11 cellular contexts compared by ENCODE assay signal in the genomic region with DNA sequence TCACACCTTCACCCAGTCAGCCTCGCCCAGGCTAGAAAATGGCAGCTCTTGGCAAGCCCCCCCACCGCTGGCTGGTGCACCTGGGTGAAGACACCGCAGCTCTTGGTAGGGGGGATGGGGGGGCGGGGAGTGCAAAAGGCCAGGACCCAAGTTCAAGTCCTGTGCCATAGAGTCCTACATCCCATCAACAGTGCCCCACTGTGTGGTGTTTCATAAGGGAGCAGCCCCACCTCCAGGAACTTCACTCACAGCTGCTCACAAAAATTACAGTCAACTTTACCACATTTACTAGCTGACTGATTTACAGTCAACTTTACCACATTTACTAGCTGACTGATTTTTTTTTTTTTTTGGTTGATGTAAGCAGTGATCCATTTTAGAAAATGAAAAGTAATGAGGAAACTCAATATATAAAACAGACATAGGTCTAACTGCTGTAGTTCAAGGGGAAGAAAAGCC.
DNase-seq lines count a peak whose midpoint lies in the region; ATAC-seq, FAIRE-seq and TF ChIP-seq lines count a peak whose summit lies in the region.
"Had no signal": no experiment of that assay in that cellular context is flagged by ENCODE, and none has a peak within 500 bp of the region (broad histone marks: within the 10 kb centered on the region; RNA-seq: fewer than 3 reads in every experiment).

No MANE protein-coding gene starts in this region.

- no peak for FAIRE-seq in H1 (lab: Jason Lieb, UNC)
- FAIRE-seq: endometrium had no signal

- no peak overlapping the region for H2AFZ ChIP-seq in H1 (ENCODE audit: low read length)

- TF ChIP-seq RAD21 in H1 (IDR thresholded peaks at IDR 0.05 in 1 of 2, conservative IDR thresholded peaks at IDR 0.05 in 1 of 2; ENCODE audit: low read depth in 2 of 2, low read length in 2 of 2) = peak; percentile 41 to 58

- no peaks in the 10 kb centered on the region for H3K4me1 ChIP-seq in H1 (replicated peaks in 1 of 4; ENCODE audit: control insufficient read depth in 3 of 4, insufficient read depth in 4 of 4, low read length in 3 of 4)
- H3K4me1 ChIP-seq: SJCRH30 had no signal

- no peaks in the 10 kb centered on the region for H4K20me1 ChIP-seq in H1 (replicated peaks in 1 of 2; ENCODE audit: control insufficient read depth in 1 of 2, insufficient read depth in 2 of 2, low read length in 2 of 2)

- TF ChIP-seq EP300 in H1 (IDR thresholded peaks at IDR 0.05; ENCODE audit: borderline replicate concordance in 1 of 2, low read depth in 2 of 2, low read length in 2 of 2) = no peak

- H2BK5ac ChIP-seq in H1 (ENCODE audit: low read depth, low read length) = no peak overlapping the region

- in situ Hi-C loops in KBM-7 (cut with MboI; ENCODE audit: low pct_unique_long_range_greater_than_20kb, low sequenced_read_pairs) (no loop called here), brain microvascular endothelial cell (cut with HindIII; ENCODE audit: low pct_ligation_motif_present, low sequenced_read_pairs) (no loop called here)

- no peaks in the 10 kb centered on the region for H3K9me3 ChIP-seq in H1 (ENCODE audit: insufficient read depth in 2 of 2, low read depth in 1 of 2, low read length in 1 of 2)
- H3K9me3 ChIP-seq: SJCRH30 had no signal

- H3K27ac ChIP-seq in H1 (ENCODE audit: low read depth, low read length) (no peak overlapping the region), dorsolateral prefrontal cortex (peak overlapping the region in 8 of 59 donors; percentile 16 to 66 (median 30)), brain microvascular endothelial cell (no peak overlapping the region)
- H3K27ac ChIP-seq: SJCRH30 had no signal

- H3K36me3 ChIP-seq in H1 (ENCODE audit: control insufficient read depth in 2 of 4, insufficient read depth in 4 of 4, low read length in 3 of 4) (no peaks in the 10 kb centered on the region), brain microvascular endothelial cell (replicated peaks) (no peaks in the 10 kb centered on the region)
- H3K36me3 ChIP-seq: SJCRH30 had no signal

- POLR2A ChIA-PET in H1 (lab: Charles Lee; ENCODE audit: partially characterized antibody) = interaction anchor here (1.0 kb wide), 1 partner anchor 10 kb away, joined by 3 read pairs; no protein-coding TSS in a partner anchor

- intact Hi-C loops in dorsolateral prefrontal cortex (cut with DNase I) = no loop called here

- CTCF ChIA-PET in activated CD8-positive, alpha-beta memory T cell treated with anti-CD3 and anti-CD28 coated beads, Interleukin-2, amount 10 ng/mL, durations not matched to agents 7 days and 5 days (lab: Charles Lee) = interaction anchor here (0.6 to 2.7 kb wide), 4 partner anchors 53 to 299 kb away, joined by 3 to 12 read pairs (median 3); no protein-coding TSS in a partner anchor
- CTCF ChIA-PET in H1 (lab: Charles Lee; ENCODE audit: partially characterized antibody) = interaction anchor here (0.6 to 3.3 kb wide), 7 partner anchors 12 to 296 kb away, joined by 3 to 10 read pairs (median 5); no protein-coding TSS in a partner anchor

- H3K4me2 ChIP-seq in H1 (ENCODE audit: insufficient read depth in 1 of 2, low read depth in 2 of 2, low read length in 2 of 2) = no peak overlapping the region

- H3K23ac ChIP-seq in H1 (ENCODE audit: insufficient read length) = no peak overlapping the region

- H2BK12ac ChIP-seq in H1 (ENCODE audit: low read depth, low read length) = no peak overlapping the region

- H3K9me3 Mint-ChIP-seq in activated CD8-positive, alpha-beta memory T cell treated with anti-CD3 and anti-CD28 coated beads, Interleukin-2, amount 10 ng/mL, durations not matched to agents 7 days and 5 days (ENCODE audit: low read depth) = no peaks in the 10 kb centered on the region
- H3K9me3 Mint-ChIP-seq in stimulated activated naive B cell treated with anti-CD40 and anti-IgM and Interleukin-4, amounts not matched to agents 10 μg/mL and 1 μg/mL and 100 μg/mL, for 72 hours = no peaks in the 10 kb centered on the region
- H3K9me3 Mint-ChIP-seq: activated T-cell treated with anti-CD3 and anti-CD28 coated beads, Interleukin-2, amount 50 U/mL, for 24 hours had no signal

- H3K27me3 Mint-ChIP-seq in activated CD8-positive, alpha-beta memory T cell treated with anti-CD3 and anti-CD28 coated beads, Interleukin-2, amount 10 ng/mL, durations not matched to agents 7 days and 5 days = no peaks in the 10 kb centered on the region
- no peaks in the 10 kb centered on the region for H3K27me3 Mint-ChIP-seq in stimulated activated naive B cell treated with anti-CD40 and anti-IgM and Interleukin-4, amounts not matched to agents 10 μg/mL and 1 μg/mL and 100 μg/mL, for 72 hours
- H3K27me3 Mint-ChIP-seq: activated T-cell treated with anti-CD3 and anti-CD28 coated beads, Interleukin-2, amount 50 U/mL, for 24 hours had no signal

- H3K4me3 Mint-ChIP-seq in activated CD8-positive, alpha-beta memory T cell treated with anti-CD3 and anti-CD28 coated beads, Interleukin-2, amount 10 ng/mL, durations not matched to agents 7 days and 5 days = no peak overlapping the region
- H3K4me3 Mint-ChIP-seq in stimulated activated naive B cell treated with anti-CD40 and anti-IgM and Interleukin-4, amounts not matched to agents 10 μg/mL and 1 μg/mL and 100 μg/mL, for 72 hours = no peak overlapping the region
- H3K4me3 Mint-ChIP-seq: activated T-cell treated with anti-CD3 and anti-CD28 coated beads, Interleukin-2, amount 50 U/mL, for 24 hours had no signal

- no peaks in the 10 kb centered on the region for H3K79me2 ChIP-seq in H1 (ENCODE audit: control insufficient read depth in 1 of 2, insufficient read depth in 2 of 2, low read length in 2 of 2)

- H3K23me2 ChIP-seq in H1 (ENCODE audit: low read depth, low read length) = no peaks in the 10 kb centered on the region

- WGBS in H1 (ENCODE audit: extremely low coverage in 1 of 2, insufficient coverage in 1 of 2, insufficient read length in 1 of 2, insufficient replicate concordance in 2 of 2, low coverage in 1 of 2, low lambda C conversion rate in 2 of 2, missing lambda C conversion rate in 1 of 2), 2 experiments = 88% methylated on average over 4 of the region's 4 CpGs; no CpG with 5 or more reads in 1 of the 2 experiments

- no peak overlapping the region for H3K4ac ChIP-seq in H1 (replicated peaks; ENCODE audit: insufficient read length, low read depth, low read length)

- no peaks in the 10 kb centered on the region for H3K79me1 ChIP-seq in H1 (ENCODE audit: low read depth, low read length)

- H3K4me1 Mint-ChIP-seq in activated CD8-positive, alpha-beta memory T cell treated with anti-CD3 and anti-CD28 coated beads, Interleukin-2, amount 10 ng/mL, durations not matched to agents 7 days and 5 days = peaks cover 7% of the 10 kb centered on the region
- peaks cover 39 to 63% of the 10 kb centered on the region in 2 donors for H3K4me1 Mint-ChIP-seq in stimulated activated naive B cell treated with anti-CD40 and anti-IgM and Interleukin-4, amounts not matched to agents 10 μg/mL and 1 μg/mL and 100 μg/mL, for 72 hours

- TF ChIP-seq CTCF in H1 (IDR thresholded peaks at IDR 0.05; ENCODE audit: control extremely low read depth in 1 of 3, insufficient read depth in 1 of 3, low read depth in 1 of 3, low read length in 3 of 3) (peak in 1 of 3 experiments; percentile 19; a peak in 2 of 4 replicates), dorsolateral prefrontal cortex (IDR thresholded peaks at IDR 0.05 in 54 of 56, conservative IDR thresholded peaks at IDR 0.05 in 2 of 56; ENCODE audit: low read depth in 1 of 56, partially characterized antibody in 56 of 56) (peak in 7 of 56 donors; percentile 11 to 30 (median 19)), brain microvascular endothelial cell (IDR thresholded peaks at IDR 0.05; ENCODE audit: low read depth, low read length, missing control alignments) (no peak)

- H3K27ac Mint-ChIP-seq in activated CD8-positive, alpha-beta memory T cell treated with anti-CD3 and anti-CD28 coated beads, Interleukin-2, amount 10 ng/mL, durations not matched to agents 7 days and 5 days = no peak overlapping the region
- H3K27ac Mint-ChIP-seq in stimulated activated naive B cell treated with anti-CD40 and anti-IgM and Interleukin-4, amounts not matched to agents 10 μg/mL and 1 μg/mL and 100 μg/mL, for 72 hours = peak overlapping the region; percentile 84
- H3K27ac Mint-ChIP-seq: activated T-cell treated with anti-CD3 and anti-CD28 coated beads, Interleukin-2, amount 50 U/mL, for 24 hours had no signal

- H3K4me3 ChIP-seq in H1 (ENCODE audit: extremely low read depth in 1 of 4, insufficient read depth in 2 of 4, low read depth in 3 of 4, low read length in 4 of 4) (no peak overlapping the region), dorsolateral prefrontal cortex (no peak overlapping the region), brain microvascular endothelial cell (ENCODE audit: low read depth, low read length) (no peak overlapping the region)
- H3K4me3 ChIP-seq: SJCRH30 had no signal

- no peak overlapping the region for H3K56ac ChIP-seq in H1 (replicated peaks; ENCODE audit: insufficient read length, low read depth, low read length)

- no peak overlapping the region for H2AK5ac ChIP-seq in H1 (ENCODE audit: low read depth, low read length)

- no peak overlapping the region for H4K8ac ChIP-seq in H1 (ENCODE audit: extremely low read depth, insufficient read depth, low read length)

- H3K36me3 Mint-ChIP-seq in activated CD8-positive, alpha-beta memory T cell treated with anti-CD3 and anti-CD28 coated beads, Interleukin-2, amount 10 ng/mL, durations not matched to agents 7 days and 5 days = no peaks in the 10 kb centered on the region
- peaks cover 21 to 32% of the 10 kb centered on the region in 2 donors for H3K36me3 Mint-ChIP-seq in stimulated activated naive B cell treated with anti-CD40 and anti-IgM and Interleukin-4, amounts not matched to agents 10 μg/mL and 1 μg/mL and 100 μg/mL, for 72 hours

- H3K9ac ChIP-seq in H1 (replicated peaks in 1 of 4; ENCODE audit: extremely low read depth in 1 of 4, low read depth in 3 of 4, low read length in 3 of 4) = no peak overlapping the region

- no peak overlapping the region for H2BK15ac ChIP-seq in H1 (ENCODE audit: low read length)

- H3K27me3 ChIP-seq in H1 (replicated peaks in 1 of 4; ENCODE audit: control insufficient read depth in 3 of 4, extremely low read depth in 1 of 4, insufficient read depth in 3 of 4, low read length in 3 of 4) = no peaks in the 10 kb centered on the region
- H3K27me3 ChIP-seq in dorsolateral prefrontal cortex = no peaks in the 10 kb centered on the region
- H3K27me3 ChIP-seq in brain microvascular endothelial cell (replicated peaks) = no peaks in the 10 kb centered on the region
- H3K27me3 ChIP-seq: SJCRH30 had no signal

- peak; percentile 36 for ATAC-seq in activated CD8-positive, alpha-beta memory T cell treated with anti-CD3 and anti-CD28 coated beads, Interleukin-2, amount 10 ng/mL, durations not matched to agents 7 days and 5 days
- peak; percentile 81 to 83 for ATAC-seq in stimulated activated naive B cell treated with anti-CD40 and anti-IgM and Interleukin-4, amounts not matched to agents 10 μg/mL and 1 μg/mL and 100 μg/mL, for 72 hours (replicated peaks)

- H3K18ac ChIP-seq in H1 (ENCODE audit: extremely low read depth, low read length) = no peak overlapping the region

- no peak overlapping the region for H4K91ac ChIP-seq in H1 (replicated peaks; ENCODE audit: insufficient read length, low read length)

- no peak for TF ChIP-seq POLR2A in H1 (IDR thresholded peaks at IDR 0.05; ENCODE audit: control extremely low read depth in 1 of 2, low read depth in 2 of 2, low read length in 2 of 2)

- no peak for DNase-seq in activated CD8-positive, alpha-beta memory T cell treated with anti-CD3 and anti-CD28 coated beads, Interleukin-2, amount 10 ng/mL, durations not matched to agents 7 days and 5 days
- DNase-seq in activated CD8-positive, alpha-beta memory T cell treated with anti-CD3 and anti-CD28 coated beads, Interleukin-2, amount 50 U/mL, for 4 hours = no peak
- DNase-seq in KBM-7 = peak; percentile 45
- no peak for DNase-seq in H1 (ENCODE audit: low read depth in 1 of 2, low spot score in 2 of 2)
- DNase-seq in stimulated activated naive B cell treated with anti-CD40 and anti-IgM and Interleukin-4, amounts not matched to agents 10 μg/mL and 1 μg/mL and 100 μg/mL, for 72 hours = no peak
- no peak for DNase-seq in dorsolateral prefrontal cortex
- DNase-seq in brain microvascular endothelial cell = no peak
- DNase-seq in activated gamma-delta T cell (lab: John Stamatoyannopoulos, UW) = no peak
- DNase-seq: activated T-cell treated with anti-CD3 and anti-CD28 coated beads, Interleukin-2, amount 50 U/mL, for 24 hours had no signal

- H3K14ac ChIP-seq in H1 (ENCODE audit: insufficient read length) = no peak overlapping the region

- no peak overlapping the region for H2BK20ac ChIP-seq in H1 (ENCODE audit: low read length)

- H4K5ac ChIP-seq in H1 (ENCODE audit: insufficient read length, low read depth, low read length) = no peak overlapping the region

- H2BK120ac ChIP-seq in H1 (replicated peaks; ENCODE audit: low read depth, low read length) = no peak overlapping the region
